ENCODE assay signal across 1 cellular context in genomic region chr1:11530731-11531311, GRCh38.
TF ChIP-seq lines count a peak whose summit lies in the region.

No MANE protein-coding gene starts in this region.

TF ChIP-seq in GM23338, 12 proteins besides CTCF, POLR2A, EP300 and RAD21 (continued from another document):
- TF ChIP-seq, protein P1, sequence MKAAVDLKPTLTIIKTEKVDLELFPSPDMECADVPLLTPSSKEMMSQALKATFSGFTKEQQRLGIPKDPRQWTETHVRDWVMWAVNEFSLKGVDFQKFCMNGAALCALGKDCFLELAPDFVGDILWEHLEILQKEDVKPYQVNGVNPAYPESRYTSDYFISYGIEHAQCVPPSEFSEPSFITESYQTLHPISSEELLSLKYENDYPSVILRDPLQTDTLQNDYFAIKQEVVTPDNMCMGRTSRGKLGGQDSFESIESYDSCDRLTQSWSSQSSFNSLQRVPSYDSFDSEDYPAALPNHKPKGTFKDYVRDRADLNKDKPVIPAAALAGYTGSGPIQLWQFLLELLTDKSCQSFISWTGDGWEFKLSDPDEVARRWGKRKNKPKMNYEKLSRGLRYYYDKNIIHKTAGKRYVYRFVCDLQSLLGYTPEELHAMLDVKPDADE (IDR thresholded peaks at IDR 0.05): no peak
- TF ChIP-seq JUNB (IDR thresholded peaks at IDR 0.05; ENCODE audit: unreplicated experiment): no peak
- TF ChIP-seq, protein P2, sequence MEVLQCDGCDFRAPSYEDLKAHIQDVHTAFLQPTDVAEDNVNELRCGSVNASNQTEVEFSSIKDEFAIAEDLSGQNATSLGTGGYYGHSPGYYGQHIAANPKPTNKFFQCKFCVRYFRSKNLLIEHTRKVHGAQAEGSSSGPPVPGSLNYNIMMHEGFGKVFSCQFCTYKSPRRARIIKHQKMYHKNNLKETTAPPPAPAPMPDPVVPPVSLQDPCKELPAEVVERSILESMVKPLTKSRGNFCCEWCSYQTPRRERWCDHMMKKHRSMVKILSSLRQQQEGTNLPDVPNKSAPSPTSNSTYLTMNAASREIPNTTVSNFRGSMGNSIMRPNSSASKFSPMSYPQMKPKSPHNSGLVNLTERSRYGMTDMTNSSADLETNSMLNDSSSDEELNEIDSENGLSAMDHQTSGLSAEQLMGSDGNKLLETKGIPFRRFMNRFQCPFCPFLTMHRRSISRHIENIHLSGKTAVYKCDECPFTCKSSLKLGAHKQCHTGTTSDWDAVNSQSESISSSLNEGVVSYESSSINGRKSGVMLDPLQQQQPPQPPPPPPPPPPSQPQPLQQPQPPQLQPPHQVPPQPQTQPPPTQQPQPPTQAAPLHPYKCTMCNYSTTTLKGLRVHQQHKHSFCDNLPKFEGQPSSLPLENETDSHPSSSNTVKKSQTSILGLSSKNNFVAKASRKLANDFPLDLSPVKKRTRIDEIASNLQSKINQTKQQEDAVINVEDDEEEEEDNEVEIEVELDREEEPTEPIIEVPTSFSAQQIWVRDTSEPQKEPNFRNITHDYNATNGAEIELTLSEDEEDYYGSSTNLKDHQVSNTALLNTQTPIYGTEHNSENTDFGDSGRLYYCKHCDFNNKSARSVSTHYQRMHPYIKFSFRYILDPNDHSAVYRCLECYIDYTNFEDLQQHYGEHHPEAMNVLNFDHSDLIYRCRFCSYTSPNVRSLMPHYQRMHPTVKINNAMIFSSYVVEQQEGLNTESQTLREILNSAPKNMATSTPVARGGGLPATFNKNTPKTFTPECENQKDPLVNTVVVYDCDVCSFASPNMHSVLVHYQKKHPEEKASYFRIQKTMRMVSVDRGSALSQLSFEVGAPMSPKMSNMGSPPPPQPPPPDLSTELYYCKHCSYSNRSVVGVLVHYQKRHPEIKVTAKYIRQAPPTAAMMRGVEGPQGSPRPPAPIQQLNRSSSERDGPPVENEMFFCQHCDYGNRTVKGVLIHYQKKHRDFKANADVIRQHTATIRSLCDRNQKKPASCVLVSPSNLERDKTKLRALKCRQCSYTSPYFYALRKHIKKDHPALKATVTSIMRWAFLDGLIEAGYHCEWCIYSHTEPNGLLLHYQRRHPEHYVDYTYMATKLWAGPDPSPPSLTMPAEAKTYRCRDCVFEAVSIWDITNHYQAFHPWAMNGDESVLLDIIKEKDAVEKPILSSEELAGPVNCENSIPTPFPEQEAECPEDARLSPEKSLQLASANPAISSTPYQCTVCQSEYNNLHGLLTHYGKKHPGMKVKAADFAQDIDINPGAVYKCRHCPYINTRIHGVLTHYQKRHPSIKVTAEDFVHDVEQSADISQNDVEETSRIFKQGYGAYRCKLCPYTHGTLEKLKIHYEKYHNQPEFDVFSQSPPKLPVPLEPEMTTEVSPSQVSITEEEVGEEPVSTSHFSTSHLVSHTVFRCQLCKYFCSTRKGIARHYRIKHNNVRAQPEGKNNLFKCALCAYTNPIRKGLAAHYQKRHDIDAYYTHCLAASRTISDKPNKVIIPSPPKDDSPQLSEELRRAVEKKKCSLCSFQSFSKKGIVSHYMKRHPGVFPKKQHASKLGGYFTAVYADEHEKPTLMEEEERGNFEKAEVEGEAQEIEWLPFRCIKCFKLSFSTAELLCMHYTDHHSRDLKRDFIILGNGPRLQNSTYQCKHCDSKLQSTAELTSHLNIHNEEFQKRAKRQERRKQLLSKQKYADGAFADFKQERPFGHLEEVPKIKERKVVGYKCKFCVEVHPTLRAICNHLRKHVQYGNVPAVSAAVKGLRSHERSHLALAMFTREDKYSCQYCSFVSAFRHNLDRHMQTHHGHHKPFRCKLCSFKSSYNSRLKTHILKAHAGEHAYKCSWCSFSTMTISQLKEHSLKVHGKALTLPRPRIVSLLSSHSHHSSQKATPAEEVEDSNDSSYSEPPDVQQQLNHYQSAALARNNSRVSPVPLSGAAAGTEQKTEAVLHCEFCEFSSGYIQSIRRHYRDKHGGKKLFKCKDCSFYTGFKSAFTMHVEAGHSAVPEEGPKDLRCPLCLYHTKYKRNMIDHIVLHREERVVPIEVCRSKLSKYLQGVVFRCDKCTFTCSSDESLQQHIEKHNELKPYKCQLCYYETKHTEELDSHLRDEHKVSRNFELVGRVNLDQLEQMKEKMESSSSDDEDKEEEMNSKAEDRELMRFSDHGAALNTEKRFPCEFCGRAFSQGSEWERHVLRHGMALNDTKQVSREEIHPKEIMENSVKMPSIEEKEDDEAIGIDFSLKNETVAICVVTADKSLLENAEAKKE (CRISPR knock-in tag; IDR thresholded peaks at IDR 0.05): no peak
- TF ChIP-seq, protein P3, sequence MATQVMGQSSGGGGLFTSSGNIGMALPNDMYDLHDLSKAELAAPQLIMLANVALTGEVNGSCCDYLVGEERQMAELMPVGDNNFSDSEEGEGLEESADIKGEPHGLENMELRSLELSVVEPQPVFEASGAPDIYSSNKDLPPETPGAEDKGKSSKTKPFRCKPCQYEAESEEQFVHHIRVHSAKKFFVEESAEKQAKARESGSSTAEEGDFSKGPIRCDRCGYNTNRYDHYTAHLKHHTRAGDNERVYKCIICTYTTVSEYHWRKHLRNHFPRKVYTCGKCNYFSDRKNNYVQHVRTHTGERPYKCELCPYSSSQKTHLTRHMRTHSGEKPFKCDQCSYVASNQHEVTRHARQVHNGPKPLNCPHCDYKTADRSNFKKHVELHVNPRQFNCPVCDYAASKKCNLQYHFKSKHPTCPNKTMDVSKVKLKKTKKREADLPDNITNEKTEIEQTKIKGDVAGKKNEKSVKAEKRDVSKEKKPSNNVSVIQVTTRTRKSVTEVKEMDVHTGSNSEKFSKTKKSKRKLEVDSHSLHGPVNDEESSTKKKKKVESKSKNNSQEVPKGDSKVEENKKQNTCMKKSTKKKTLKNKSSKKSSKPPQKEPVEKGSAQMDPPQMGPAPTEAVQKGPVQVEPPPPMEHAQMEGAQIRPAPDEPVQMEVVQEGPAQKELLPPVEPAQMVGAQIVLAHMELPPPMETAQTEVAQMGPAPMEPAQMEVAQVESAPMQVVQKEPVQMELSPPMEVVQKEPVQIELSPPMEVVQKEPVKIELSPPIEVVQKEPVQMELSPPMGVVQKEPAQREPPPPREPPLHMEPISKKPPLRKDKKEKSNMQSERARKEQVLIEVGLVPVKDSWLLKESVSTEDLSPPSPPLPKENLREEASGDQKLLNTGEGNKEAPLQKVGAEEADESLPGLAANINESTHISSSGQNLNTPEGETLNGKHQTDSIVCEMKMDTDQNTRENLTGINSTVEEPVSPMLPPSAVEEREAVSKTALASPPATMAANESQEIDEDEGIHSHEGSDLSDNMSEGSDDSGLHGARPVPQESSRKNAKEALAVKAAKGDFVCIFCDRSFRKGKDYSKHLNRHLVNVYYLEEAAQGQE (IDR thresholded peaks at IDR 0.05; ENCODE audit: unreplicated experiment): no peak
- no peak for TF ChIP-seq EZH2phosphoT487 (IDR thresholded peaks at IDR 0.05; ENCODE audit: unreplicated experiment)
- no peak for TF ChIP-seq ZNF331 (CRISPR knock-in tag; IDR thresholded peaks at IDR 0.05; ENCODE audit: low read depth)
